Comparison of ENCODE assay signal across 7 cellular contexts in genomic region chr22:50192056-50192824, GRCh38. TPM values are rescaled to one million over a fixed set of nuclear protein-coding genes. Genes with fewer than 3 reads are reported as not detected.
DNase-seq lines count a peak whose midpoint lies in the region; ATAC-seq, FAIRE-seq and TF ChIP-seq lines count a peak whose summit lies in the region.

No MANE protein-coding gene starts in this region.

- no peaks in the 10 kb centered on the region for H3K9me3 ChIP-seq in sigmoid colon

- TF ChIP-seq EP300 in sigmoid colon (IDR thresholded peaks at IDR 0.05): no peak

- no peak overlapping the region for H3K4me3 ChIP-seq in dorsolateral prefrontal cortex
- H3K4me3 ChIP-seq in sigmoid colon: no peak overlapping the region

- intact Hi-C loops in dorsolateral prefrontal cortex (cut with DNase I) (no loop called here), sigmoid colon (cut with DNase I) (loop anchor here (10.0 kb wide), 1 partner anchor 337 kb away; the partner anchor contains the start of gene ZBED4)

- no peak for ATAC-seq in HG03521 (IDR thresholded peaks at IDR 0.05; ENCODE audit: unreplicated experiment)

- H3K36me3 ChIP-seq in sigmoid colon: peaks cover 0 to 33% (median 11%) of the 10 kb centered on the region in 4 donors

- H3K27ac ChIP-seq in dorsolateral prefrontal cortex (peak overlapping the region in 46 of 59 donors; percentile 4 to 83 (median 49)), sigmoid colon (peak overlapping the region; percentile 16 to 73 (median 40))

- no peaks in the 10 kb centered on the region for H3K27me3 ChIP-seq in dorsolateral prefrontal cortex
- H3K27me3 ChIP-seq in sigmoid colon: no peaks in the 10 kb centered on the region

- no peak for TF ChIP-seq CTCF in dorsolateral prefrontal cortex (IDR thresholded peaks at IDR 0.05 in 54 of 56, conservative IDR thresholded peaks at IDR 0.05 in 2 of 56; ENCODE audit: low read depth in 1 of 56, partially characterized antibody in 56 of 56)
- no peak for TF ChIP-seq CTCF in sigmoid colon (IDR thresholded peaks at IDR 0.05)

- TF ChIP-seq POLR2A in sigmoid colon (IDR thresholded peaks at IDR 0.05): no peak

- WGBS in sigmoid colon, 2 donors: 56 to 79% methylated on average over 26 of the region's 26 CpGs

- no peak for DNase-seq in GM18507 (ENCODE audit: extremely low spot score, insufficient read length, low read depth)
- peak; percentile 42 for DNase-seq in NOMO-1 treated with DMSO at 0.1 percent for 48 hours (lab: John Stamatoyannopoulos, UW; ENCODE audit: unreplicated experiment)
- DNase-seq in dorsolateral prefrontal cortex: peak in 1 of 10 donors; percentile 66
- no peak for DNase-seq in sigmoid colon
- no peak for DNase-seq in NCI-H1694 treated with DMSO at 0.1 percent for 48 hours (lab: John Stamatoyannopoulos, UW)
- DNase-seq in HK-2 (ENCODE audit: unreplicated experiment): no peak

- FAIRE-seq in GM18507 (lab: Jason Lieb, UNC): peak; percentile 56

- peaks cover 0 to 40% (median 28%) of the 10 kb centered on the region in 4 donors for H3K4me1 ChIP-seq in sigmoid colon

RNA-seq across cellular contexts. Expression of gene TRABD, which starts 6.5 kb away (rescaled TPM):
- total RNA-seq in dorsolateral prefrontal cortex: 10 to 100 TPM in 119 of 120 experiments, 1 to 10 TPM in 1; 8.2 to 34.3 (median 18.0) TPM
- 10 to 100 TPM; 14.2 to 21.4 (median 18.2) TPM for total RNA-seq in sigmoid colon
- polyA plus RNA-seq in sigmoid colon: 10 to 100 TPM; 24.6 to 88.1 (median 31.7) TPM

RNA-seq across cellular contexts. Expression of gene SELENOO, which starts 8.6 kb away (rescaled TPM):
- total RNA-seq in dorsolateral prefrontal cortex (10 to 100 TPM; 21.8 to 41.6 (median 30.1) TPM), sigmoid colon (10 to 100 TPM; 17.5 to 30.2 (median 22.3) TPM)
- polyA plus RNA-seq in sigmoid colon: 10 to 100 TPM; 10.2 to 26.5 (median 15.7) TPM

RNA-seq across cellular contexts. Expression of gene PANX2, which starts 21.7 kb away (rescaled TPM):
- total RNA-seq in dorsolateral prefrontal cortex (10 to 100 TPM; 14.2 to 93.7 (median 47.5) TPM), sigmoid colon (1 to 10 TPM in 1 of 4 donors, under 1 TPM in 2, not detected in 1; 0.27 to 3.0 (median 0.36) TPM)
- polyA plus RNA-seq in sigmoid colon: under 1 TPM in 2 of 3 donors, not detected in 1; 0.17 to 0.60 TPM

RNA-seq across cellular contexts. Expression of gene TUBGCP6, which starts 52.6 kb away (rescaled TPM):
- 10 to 100 TPM; 40.5 to 94.4 (median 60.7) TPM for total RNA-seq in dorsolateral prefrontal cortex
- total RNA-seq in sigmoid colon: 10 to 100 TPM; 23.5 to 67.0 (median 28.2) TPM
- 10 to 100 TPM in 1 of 3 donors, 1 to 10 TPM in 2; 4.6 to 33.4 (median 4.8) TPM for polyA plus RNA-seq in sigmoid colon

RNA-seq across cellular contexts. Expression of gene HDAC10, which starts 58.8 kb away (rescaled TPM):
- total RNA-seq in dorsolateral prefrontal cortex (10 to 100 TPM; 20.2 to 75.9 (median 39.0) TPM), sigmoid colon (10 to 100 TPM in 3 of 4 donors, 1 to 10 TPM in 1; 7.2 to 47.4 (median 14.9) TPM)
- polyA plus RNA-seq in sigmoid colon: 10 to 100 TPM in 2 of 3 donors, 1 to 10 TPM in 1; 8.8 to 45.9 (median 12.0) TPM
